In genomic region chr5:135030123-135030517, GRCh38 we compare ENCODE assay signal across 9 cellular contexts. TPM values are rescaled to one million over a fixed set of nuclear protein-coding genes. Genes with fewer than 3 reads are reported as not detected.
A peak's percentile ranks its signal among the peaks of the same experiment; 100 is the strongest.
DNase-seq lines count a peak whose midpoint lies in the region; ATAC-seq and TF ChIP-seq lines count a peak whose summit lies in the region.
"Had no signal": no experiment of that assay in that cellular context is flagged by ENCODE, and none has a peak within 500 bp of the region (broad histone marks: within the 10 kb centered on the region; RNA-seq: fewer than 3 reads in every experiment).

No MANE protein-coding gene starts in this region.

- peaks cover 33% of the 10 kb centered on the region for H3K4me1 Mint-ChIP-seq in GM23338

- TF ChIP-seq CTCF in GM23338 (conservative IDR thresholded peaks at IDR 0.05; ENCODE audit: low read depth in 2 of 2), result no peak
- no peak for TF ChIP-seq CTCF in RWPE2 (IDR thresholded peaks at IDR 0.05; ENCODE audit: poor library complexity, severe bottlenecking)
- no peak for TF ChIP-seq CTCF in epithelial cell of esophagus (IDR thresholded peaks at IDR 0.05; ENCODE audit: insufficient read depth, low read depth, low read length, missing control alignments)
- TF ChIP-seq CTCF in psoas muscle (IDR thresholded peaks at IDR 0.05), result no peak

- peaks cover 7% of the 10 kb centered on the region; the same call in 2 of the 3 replicates for H3K9me3 Mint-ChIP-seq in GM23338

- peak overlapping the region; percentile 80 for H3K4me2 ChIP-seq in GM23338

- ATAC-seq in GM23338 (no peak), RWPE2 (ENCODE audit: low read depth) (peak; percentile 5; the same call in 1 of the 3 replicates), psoas muscle (no peak), HG03139 (IDR thresholded peaks at IDR 0.05; ENCODE audit: unreplicated experiment) (no peak)

- no peaks in the 10 kb centered on the region for H3K9me3 ChIP-seq in RWPE2 (ENCODE audit: severe bottlenecking)
- no peaks in the 10 kb centered on the region for H3K9me3 ChIP-seq in psoas muscle
- H3K9me3 ChIP-seq: Caco-2 had no signal

- no peak overlapping the region for H2AFZ ChIP-seq in GM23338

- no peak overlapping the region for H3K27ac Mint-ChIP-seq in GM23338

- no peaks in the 10 kb centered on the region for H3K9me2 ChIP-seq in GM23338 (ENCODE audit: insufficient read depth)

- H3K4me1 ChIP-seq in GM23338 (ENCODE audit: insufficient read depth), result peaks cover 44% of the 10 kb centered on the region; the same call in 1 of the 2 replicates
- H3K4me1 ChIP-seq in RWPE2 (ENCODE audit: insufficient read depth, poor library complexity, severe bottlenecking), result peaks cover 33% of the 10 kb centered on the region
- H3K4me1 ChIP-seq in psoas muscle, result peaks cover 15% of the 10 kb centered on the region

- H3K27me3 Mint-ChIP-seq in GM23338 (ENCODE audit: insufficient read depth, low read depth, poor library complexity), result peaks cover 92% of the 10 kb centered on the region

- H4K20me1 ChIP-seq in GM23338 (replicated peaks; ENCODE audit: insufficient read depth), result peaks cover 20% of the 10 kb centered on the region

- H3K79me2 ChIP-seq in GM23338 (replicated peaks; ENCODE audit: insufficient read depth), result no peaks in the 10 kb centered on the region

- H3K4me3 Mint-ChIP-seq in GM23338, result peak overlapping the region; percentile 66

- no peak for DNase-seq in GM23338 (ENCODE audit: low spot score)
- no peak for DNase-seq in RWPE2 (ENCODE audit: low spot score)
- no peak for DNase-seq in epithelial cell of esophagus (ENCODE audit: low read depth)
- peak in 1 of 2 donors; percentile 48 for DNase-seq in psoas muscle
- DNase-seq in RPMI8226, result no peak
- no peak for DNase-seq in OCI-M2 (lab: John Stamatoyannopoulos, UW; ENCODE audit: unreplicated experiment)
- DNase-seq: Caco-2, NCI-H226 had no signal

- intact Hi-C loops in psoas muscle (cut with DNase I), result loop anchor here in 1 of 2 donors (5.0 to 10.0 kb wide), 2 partner anchors 162 to 305 kb away; no protein-coding TSS in a partner anchor

- H3K36me3 ChIP-seq in GM23338 (ENCODE audit: insufficient read depth) (no peaks in the 10 kb centered on the region), RWPE2 (ENCODE audit: low read depth) (peaks cover 56% of the 10 kb centered on the region), psoas muscle (ENCODE audit: insufficient read depth in 1 of 2, low read depth in 1 of 2) (peaks cover 0 to 23% of the 10 kb centered on the region in 2 donors)

- peaks cover 11% of the 10 kb centered on the region for H3F3A ChIP-seq in GM23338 (replicated peaks; ENCODE audit: low read depth)

- WGBS in psoas muscle, 3 donors, result 59 to 69% (median 69%) methylated on average over 4 of the region's 4 CpGs

- no peak overlapping the region for H3K27ac ChIP-seq in GM23338 (ENCODE audit: low read depth)
- peak overlapping the region; percentile 85 for H3K27ac ChIP-seq in RWPE2 (ENCODE audit: poor library complexity, severe bottlenecking)
- peak overlapping the region; percentile 55 for H3K27ac ChIP-seq in psoas muscle

- peak overlapping the region; percentile 55; the same call in 1 of the 2 replicates for H3K4me3 ChIP-seq in GM23338
- H3K4me3 ChIP-seq in RWPE2 (ENCODE audit: severe bottlenecking), result peak overlapping the region; percentile 91
- H3K4me3 ChIP-seq in epithelial cell of esophagus (ENCODE audit: low read length), result peak overlapping the region; percentile 96
- peak overlapping the region; percentile 85 for H3K4me3 ChIP-seq in psoas muscle

- peaks cover 4% of the 10 kb centered on the region; the same call in 1 of the 3 replicates for H3K36me3 Mint-ChIP-seq in GM23338 (ENCODE audit: low read depth)

- H3K27me3 ChIP-seq in GM23338 (ENCODE audit: insufficient read depth) (peaks cover 99% of the 10 kb centered on the region), RWPE2 (ENCODE audit: insufficient read depth, poor library complexity, severe bottlenecking) (no peaks in the 10 kb centered on the region), psoas muscle (ENCODE audit: insufficient read depth in 3 of 3, low read length in 2 of 3) (peaks cover 0 to 39% (median 0%) of the 10 kb centered on the region in 3 donors)

TF ChIP-seq in GM23338, 12 proteins besides CTCF, POLR2A, EP300 and RAD21:
- TF ChIP-seq EZH2 (IDR thresholded peaks at IDR 0.05; ENCODE audit: low read depth, unreplicated experiment), result peak; percentile 23
- TF ChIP-seq ZNF331 (CRISPR knock-in tag; IDR thresholded peaks at IDR 0.05; ENCODE audit: low read depth), result no peak

RNA-seq across cellular contexts. Expression of gene PITX1, which starts 3.9 kb away (rescaled TPM):
- not detected in 2 replicates for total RNA-seq in GM23338 (2014; rRNA removed; shearing (Covaris generic))
- polyA plus RNA-seq in GM23338 (2016; fragmentation: Nextera tagmentation; extraction: Ambion mirVana), result not detected in 2 replicates
- total RNA-seq in psoas muscle, result 10 to 100 TPM; 35.8 to 84.0 (median 58.9) TPM
- 100 to 1,000 TPM in 1 of 3 donors, 10 to 100 TPM in 2; 13.6 to 103 (median 38.7) TPM for polyA plus RNA-seq in psoas muscle

Comparison
In these comparisons a context has a peak if more than half of its experiments do, and no peak if none do; other contexts are left out.
1. RNA of gene PITX1, which starts 3.9 kb away (total RNA-seq): 35.8 to 84.0 TPM in psoas muscle; not detected in GM23338; every median in the first group is over 10 times any median in the second.
2. Peak in every context shown above with its lines, with median percentiles within 50 percentile points of each other: H3K4me3 ChIP-seq.